In genomic region chr11:10051868-10052586, GRCh38 we compare ENCODE assay signal across 1 cellular context.
TF ChIP-seq lines count a peak whose summit lies in the region.

No MANE protein-coding gene starts in this region.

TF ChIP-seq in IMR-90, 13 proteins besides CTCF, POLR2A, EP300 and RAD21:
- TF ChIP-seq MAZ (IDR thresholded peaks at IDR 0.05; ENCODE audit: borderline replicate concordance, low read depth, low read length), result no peak
- peak; percentile 61; the same call in 1 of the 2 replicates for TF ChIP-seq BHLHE40 (IDR thresholded peaks at IDR 0.05; ENCODE audit: low read depth, low read length)
- no peak for TF ChIP-seq FOS (IDR thresholded peaks at IDR 0.05; ENCODE audit: low read depth, low read length)
